In the genomic region with DNA sequence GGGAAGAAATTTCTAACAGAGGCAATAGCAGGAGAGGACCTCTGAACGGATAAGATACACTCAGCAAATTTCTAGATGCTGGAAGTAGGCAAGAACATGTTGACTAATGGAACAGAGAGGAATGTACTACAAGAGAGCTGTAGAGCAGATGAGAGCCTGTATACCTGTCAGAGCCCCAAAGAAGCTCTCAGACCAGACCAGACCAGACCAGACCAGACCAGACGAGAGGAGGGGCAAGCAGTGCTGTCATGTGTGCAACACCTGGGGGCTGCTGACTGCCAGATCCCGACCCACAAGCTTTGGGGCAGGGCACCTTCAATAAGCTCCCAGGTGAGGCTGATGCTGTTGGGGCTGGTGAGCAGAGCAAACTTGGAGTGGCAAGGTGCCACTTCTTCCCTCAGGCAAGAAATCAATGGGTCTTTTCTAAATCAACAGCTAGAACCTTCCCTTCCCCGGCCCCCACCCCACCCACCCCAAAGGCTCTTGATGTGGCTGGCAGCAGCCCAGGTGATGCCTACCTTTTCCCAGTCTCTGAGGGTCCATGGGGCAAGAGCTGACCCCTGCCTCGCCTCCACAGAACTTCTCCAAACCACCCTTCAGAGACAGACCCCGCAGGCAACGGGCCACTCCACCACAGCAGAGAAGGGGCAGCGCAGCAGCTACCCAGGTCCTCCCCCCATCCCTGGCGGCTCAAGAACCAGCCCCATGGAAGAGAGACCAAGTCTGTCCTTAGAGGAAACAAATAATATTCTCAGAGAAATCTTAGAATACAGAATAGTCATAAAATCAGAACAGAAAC, we compare ENCODE assay signal across 17 cellular contexts. TPM values are rescaled to one million over a fixed set of nuclear protein-coding genes. Genes with fewer than 3 reads are reported as not detected.
DNase-seq lines count a peak whose midpoint lies in the region; ATAC-seq and TF ChIP-seq lines count a peak whose summit lies in the region.
"Had no signal": no experiment of that assay in that cellular context is flagged by ENCODE, and none has a peak within 500 bp of the region (broad histone marks: within the 10 kb centered on the region; RNA-seq: fewer than 3 reads in every experiment).

No MANE protein-coding gene starts in this region.

- H3K4me1 Mint-ChIP-seq in activated naive CD4-positive, alpha-beta T cell treated with anti-CD3 and anti-CD28 coated beads, Interleukin-2, amount 50 U/mL, for 24 hours, result peaks cover 62% of the 10 kb centered on the region
- H3K4me1 Mint-ChIP-seq in activated B cell treated with CpG ODN at 0.5 μM for 24 hours, result peaks cover 62% of the 10 kb centered on the region

- H3K36me3 ChIP-seq in lower lobe of right lung (no peaks in the 10 kb centered on the region), thyroid gland (no peaks in the 10 kb centered on the region)
- H3K36me3 ChIP-seq: thoracic aorta had no signal

- no peak overlapping the region for H3K27ac ChIP-seq in lower lobe of right lung
- H3K27ac ChIP-seq in thyroid gland, result peak overlapping the region in 1 of 3 donors; percentile 10
- H3K27ac ChIP-seq: parathyroid adenoma, thoracic aorta had no signal

- TF ChIP-seq POLR2A in thyroid gland (IDR thresholded peaks at IDR 0.05), result no peak

- H3K27me3 ChIP-seq in lower lobe of right lung (ENCODE audit: low read depth), result no peaks in the 10 kb centered on the region
- no peaks in the 10 kb centered on the region for H3K27me3 ChIP-seq in thyroid gland

- no peaks in the 10 kb centered on the region for H3K27me3 Mint-ChIP-seq in activated naive CD4-positive, alpha-beta T cell treated with anti-CD3 and anti-CD28 coated beads, Interleukin-2, amount 50 U/mL, for 24 hours
- no peaks in the 10 kb centered on the region for H3K27me3 Mint-ChIP-seq in activated B cell treated with CpG ODN at 0.5 μM for 24 hours

- ATAC-seq in activated B cell treated with CpG ODN at 0.5 μM for 24 hours (ENCODE audit: low read depth) (no peak), lower lobe of right lung (peak; percentile 37 to 67)
- ATAC-seq: Right ventricle myocardium inferior had no signal

- H3K27ac Mint-ChIP-seq in activated naive CD4-positive, alpha-beta T cell treated with anti-CD3 and anti-CD28 coated beads, Interleukin-2, amount 50 U/mL, for 24 hours, result peak overlapping the region; percentile 69
- peak overlapping the region; percentile 38 for H3K27ac Mint-ChIP-seq in activated B cell treated with CpG ODN at 0.5 μM for 24 hours
- H3K27ac Mint-ChIP-seq: HFFc6 had no signal

- no peak overlapping the region for H3K4me3 Mint-ChIP-seq in activated naive CD4-positive, alpha-beta T cell treated with anti-CD3 and anti-CD28 coated beads, Interleukin-2, amount 50 U/mL, for 24 hours
- no peak overlapping the region for H3K4me3 Mint-ChIP-seq in activated B cell treated with CpG ODN at 0.5 μM for 24 hours
- H3K4me3 Mint-ChIP-seq: HFFc6 had no signal

- CTCF ChIA-PET in activated B cell treated with CpG ODN at 0.5 μM for 24 hours (lab: Charles Lee), result no interaction called here

- H3K36me3 Mint-ChIP-seq in activated naive CD4-positive, alpha-beta T cell treated with anti-CD3 and anti-CD28 coated beads, Interleukin-2, amount 50 U/mL, for 24 hours, result peaks cover 2% of the 10 kb centered on the region
- peaks cover 29% of the 10 kb centered on the region for H3K36me3 Mint-ChIP-seq in activated B cell treated with CpG ODN at 0.5 μM for 24 hours (ENCODE audit: low read depth)

- DNase-seq in activated naive CD4-positive, alpha-beta T cell treated with anti-CD3 and anti-CD28 coated beads, Interleukin-2, amount 50 U/mL, for 16 hours, result no peak
- DNase-seq in activated B cell treated with CpG ODN at 0.5 μM for 24 hours (no peak), lower lobe of right lung (no peak), thyroid gland (peak; percentile 55 to 60), foreskin melanocyte (no peak), DMS 273 treated with DMSO at 0.1 percent for 48 hours (lab: John Stamatoyannopoulos, UW) (no peak)
- DNase-seq in activated CD4-positive, CD25-positive, alpha-beta regulatory T cell (lab: John Stamatoyannopoulos, UW), result no peak
- DNase-seq: activated CD4-positive, alpha-beta T cell treated with anti-CD3 and anti-CD28 coated beads for 48 hours; aorta; HFFc6; NCI-H146; NCI-H345; stimulated activated CD4-positive, alpha-beta T cell treated with anti-CD3 and anti-CD28 coated beads, Interleukin-2, amount 100 ng/mL, for 48 hours had no signal

- peaks cover 13% of the 10 kb centered on the region for H3K4me1 ChIP-seq in lower lobe of right lung
- H3K4me1 ChIP-seq in thyroid gland, result peaks cover 14 to 27% of the 10 kb centered on the region in 2 donors

- POLR2A ChIA-PET in activated B cell treated with CpG ODN at 0.5 μM for 24 hours (lab: Charles Lee), result no interaction called here

- WGBS in thyroid gland, 2 donors, result 36 to 57% methylated on average over 3 to 9 of the region's 9 CpGs

- H3K9me3 Mint-ChIP-seq in activated naive CD4-positive, alpha-beta T cell treated with anti-CD3 and anti-CD28 coated beads, Interleukin-2, amount 50 U/mL, for 24 hours, result no peaks in the 10 kb centered on the region
- H3K9me3 Mint-ChIP-seq in activated B cell treated with CpG ODN at 0.5 μM for 24 hours, result no peaks in the 10 kb centered on the region
- H3K9me3 Mint-ChIP-seq: HFFc6 had no signal

- H3K4me3 ChIP-seq in lower lobe of right lung (no peak overlapping the region), thyroid gland (replicated peaks in 1 of 3) (no peak overlapping the region)
- H3K4me3 ChIP-seq: thoracic aorta had no signal

- TF ChIP-seq CTCF in activated B cell treated with CpG ODN at 0.5 μM for 24 hours (IDR thresholded peaks at IDR 0.05), result no peak
- TF ChIP-seq CTCF in lower lobe of right lung (IDR thresholded peaks at IDR 0.05), result no peak
- no peak for TF ChIP-seq CTCF in thyroid gland (IDR thresholded peaks at IDR 0.05)

- H3K9me3 ChIP-seq in lower lobe of right lung, result no peaks in the 10 kb centered on the region
- no peaks in the 10 kb centered on the region for H3K9me3 ChIP-seq in thyroid gland
- H3K9me3 ChIP-seq: thoracic aorta had no signal

- intact Hi-C loops in activated B cell treated with CpG ODN at 0.5 μM for 24 hours (cut with micrococcal nuclease), result loop anchor here (5.0 kb wide), 1 partner anchor 32 kb away; a partner anchor contains a TSS
- intact Hi-C loops in lower lobe of right lung (cut with DNase I), result no loop called here
- intact Hi-C loops in thyroid gland (cut with DNase I), result no loop called here

RNA-seq across cellular contexts. Expression of a gene that starts 32.7 kb away (rescaled TPM):
- total RNA-seq in activated B cell treated with CpG ODN at 0.5 μM for 24 hours (56.8 and 69.0 TPM in 2 replicates), lower lobe of right lung (57.6 TPM), thyroid gland (10 to 100 TPM; 47.7 to 93.3 (median 61.1) TPM)

RNA-seq across cellular contexts. Expression of a gene that starts 45.1 kb away (rescaled TPM):
- total RNA-seq in activated B cell treated with CpG ODN at 0.5 μM for 24 hours, result 134 and 146 TPM in 2 replicates
- 73.1 TPM for total RNA-seq in lower lobe of right lung
- total RNA-seq in thyroid gland, result 10 to 100 TPM; 36.4 to 53.1 (median 42.8) TPM

Comparison
In these comparisons a context has a peak if more than half of its experiments do, and no peak if none do; other contexts are left out.
1. DNase-seq: peak in thyroid gland (2 of 2); none in activated naive CD4-positive, alpha-beta T cell treated with anti-CD3 and anti-CD28 coated beads, Interleukin-2, amount 50 U/mL, for 16 hours (single experiment), activated B cell treated with CpG ODN at 0.5 μM for 24 hours (single experiment), lower lobe of right lung (single experiment), foreskin melanocyte (single experiment), DMS 273 treated with DMSO at 0.1 percent for 48 hours (single experiment) and activated CD4-positive, CD25-positive, alpha-beta regulatory T cell (0 of 4).